9 cellular contexts compared by ENCODE assay signal in genomic region chr1:154155282-154155681, GRCh38. TPM values are rescaled to one million over a fixed set of nuclear protein-coding genes. Genes with fewer than 3 reads are reported as not detected.
DNase-seq lines count a peak whose midpoint lies in the region; ATAC-seq and TF ChIP-seq lines count a peak whose summit lies in the region.
"Had no signal": no experiment of that assay in that cellular context is flagged by ENCODE, and none has a peak within 500 bp of the region (broad histone marks: within the 10 kb centered on the region; RNA-seq: fewer than 3 reads in every experiment).

No MANE protein-coding gene starts in this region.

- H3K36me3 ChIP-seq in colonic mucosa: no peaks in the 10 kb centered on the region
- peaks cover 6 to 11% of the 10 kb centered on the region in 2 donors for H3K36me3 ChIP-seq in lung (ENCODE audit: control insufficient read depth in 2 of 2, insufficient read depth in 2 of 2, low read length in 2 of 2)
- peaks cover under 1 to 54% (median 19%) of the 10 kb centered on the region in 4 donors for H3K36me3 ChIP-seq in upper lobe of left lung

- H3K4me3 ChIP-seq in colonic mucosa (no peak overlapping the region), lung (no peak overlapping the region), upper lobe of left lung (peak overlapping the region in 2 of 4 donors; percentile 11 to 35)
- H3K4me3 ChIP-seq: BLaER1 treated with 17β-estradiol and CSF1 and Interleukin-3, amounts not matched to agents 10 nM and 100 nM had no signal

- H3K27ac ChIP-seq in colonic mucosa: peak overlapping the region; percentile 42
- H3K27ac ChIP-seq in lung (ENCODE audit: low read depth in 1 of 2, low read length in 1 of 2): peak overlapping the region in 1 of 2 donors; percentile 52
- peak overlapping the region; percentile 81 to 88 (median 86) for H3K27ac ChIP-seq in upper lobe of left lung
- H3K27ac ChIP-seq: BLaER1 treated with 17β-estradiol and CSF1 and Interleukin-3, amounts not matched to agents 10 nM and 100 nM had no signal

- TF ChIP-seq EP300 in upper lobe of left lung (IDR thresholded peaks at IDR 0.05): peak in 2 of 4 donors; percentile 49 to 68

- no peak for TF ChIP-seq POLR2A in upper lobe of left lung (IDR thresholded peaks at IDR 0.05)

- 13% methylated on average over 9 of the region's 9 CpGs for WGBS in lung, 2 donors
- WGBS in upper lobe of left lung, 2 donors: 17% methylated on average over 9 of the region's 9 CpGs

- H3K9ac ChIP-seq in colonic mucosa (ENCODE audit: low read depth in 2 of 2, low read length in 2 of 2): no peak overlapping the region
- H3K9ac ChIP-seq: BLaER1 treated with 17β-estradiol and CSF1 and Interleukin-3, amounts not matched to agents 10 nM and 100 nM had no signal

- no peaks in the 10 kb centered on the region for H3K9me3 ChIP-seq in colonic mucosa
- H3K9me3 ChIP-seq in lung (ENCODE audit: control insufficient read depth in 2 of 2, insufficient read depth in 1 of 2, low read length in 1 of 2): no peaks in the 10 kb centered on the region
- no peaks in the 10 kb centered on the region for H3K9me3 ChIP-seq in upper lobe of left lung

- no peaks in the 10 kb centered on the region for H3K4me1 ChIP-seq in colonic mucosa
- peaks cover 0 to 6% of the 10 kb centered on the region in 2 donors for H3K4me1 ChIP-seq in lung (ENCODE audit: control insufficient read depth in 2 of 2, insufficient read depth in 2 of 2, low read length in 2 of 2)
- H3K4me1 ChIP-seq in upper lobe of left lung: peaks cover 43 to 54% (median 47%) of the 10 kb centered on the region in 4 donors

- no peaks in the 10 kb centered on the region for H3K27me3 ChIP-seq in colonic mucosa
- H3K27me3 ChIP-seq in lung (ENCODE audit: control insufficient read depth, insufficient read depth): no peaks in the 10 kb centered on the region
- H3K27me3 ChIP-seq in upper lobe of left lung: no peaks in the 10 kb centered on the region
- H3K27me3 ChIP-seq: BLaER1 treated with 17β-estradiol and CSF1 and Interleukin-3, amounts not matched to agents 10 nM and 100 nM had no signal

- intact Hi-C loops in colonic mucosa (cut with DNase I): no loop called here

- ATAC-seq in lung (ENCODE audit: insufficient read depth, low FRiP score): peak; percentile 13
- ATAC-seq in upper lobe of left lung (ENCODE audit: low FRiP score in 2 of 2): peak; percentile 46 to 82
- ATAC-seq in GM21526 (IDR thresholded peaks at IDR 0.05; ENCODE audit: low FRiP score, unreplicated experiment): no peak
- ATAC-seq in HG03196 (IDR thresholded peaks at IDR 0.05; ENCODE audit: unreplicated experiment): no peak

- TF ChIP-seq CTCF in colonic mucosa (IDR thresholded peaks at IDR 0.05): no peak
- TF ChIP-seq CTCF in lung (IDR thresholded peaks at IDR 0.05; ENCODE audit: control extremely low read depth, extremely low read depth): no peak
- TF ChIP-seq CTCF in upper lobe of left lung (IDR thresholded peaks at IDR 0.05): no peak

- peak; percentile 43 for DNase-seq in activated effector memory CD4-positive, alpha-beta T cell treated with anti-CD3 and anti-CD28 coated beads, Interleukin-2, amount 50 U/mL, for 16 hours
- DNase-seq in activated effector memory CD4-positive, alpha-beta T cell treated with Interleukin-2 at 50 U/mL for 16 hours: no peak
- DNase-seq in colonic mucosa (no peak), lung (ENCODE audit: low spot score) (peak; percentile 51), upper lobe of left lung (peak in 1 of 2 donors; percentile 65)
- DNase-seq in stimulated activated CD4-positive, alpha-beta T cell treated with anti-CD3 and anti-CD28 coated beads, Interleukin-15, amount 100 ng/mL, for 24 hours: no peak

RNA-seq across cellular contexts. Expression of gene NUP210L, which starts 0.4 kb away (rescaled TPM):
- total RNA-seq in colonic mucosa (under 1 TPM; 0.10 to 0.11 TPM), lung (under 1 TPM; 0.09 to 0.26 TPM), upper lobe of left lung (under 1 TPM in 4 of 6 donors, not detected in 2; 0.11 to 0.91 (median 0.30) TPM)
- polyA plus RNA-seq in lung: under 1 TPM; 0.03 to 0.08 TPM

RNA-seq across cellular contexts. Expression of gene TPM3, which starts 36.6 kb away (rescaled TPM):
- total RNA-seq in colonic mucosa (100 to 1,000 TPM; 502 to 757 TPM), lung (100 to 1,000 TPM; 164 to 433 TPM), upper lobe of left lung (100 to 1,000 TPM; 149 to 452 (median 344) TPM)
- polyA plus RNA-seq in lung: 100 to 1,000 TPM; 178 to 482 TPM

RNA-seq across cellular contexts. Expression of gene CFAP141, which starts 50.9 kb away (rescaled TPM):
- not detected for total RNA-seq in colonic mucosa
- 1 to 10 TPM; 3.2 to 5.4 TPM for total RNA-seq in lung
- 1 to 10 TPM; 3.7 to 8.4 TPM for polyA plus RNA-seq in lung
- 1 to 10 TPM in 2 of 6 donors, not detected in 4; 5.9 to 6.5 TPM for total RNA-seq in upper lobe of left lung

Comparison
In these comparisons a context has a peak if more than half of its experiments do, and no peak if none do; other contexts are left out.
1. DNase-seq: peak in activated effector memory CD4-positive, alpha-beta T cell treated with anti-CD3 and anti-CD28 coated beads, Interleukin-2, amount 50 U/mL, for 16 hours (single experiment) and lung (single experiment); none in activated effector memory CD4-positive, alpha-beta T cell treated with Interleukin-2 at 50 U/mL for 16 hours (single experiment), colonic mucosa (single experiment) and stimulated activated CD4-positive, alpha-beta T cell treated with anti-CD3 and anti-CD28 coated beads, Interleukin-15, amount 100 ng/mL, for 24 hours (single experiment).
2. ATAC-seq: peak in lung (single experiment) and upper lobe of left lung (2 of 2); none in GM21526 (single experiment) and HG03196 (single experiment).